In genomic region chr17:7218166-7218565, GRCh38 we compare ENCODE assay signal across 11 cellular contexts. TPM values are rescaled to one million over a fixed set of nuclear protein-coding genes. Genes with fewer than 3 reads are reported as not detected.
DNase-seq lines count a peak whose midpoint lies in the region; ATAC-seq, FAIRE-seq and TF ChIP-seq lines count a peak whose summit lies in the region.
"Had no signal": no experiment of that assay in that cellular context is flagged by ENCODE, and none has a peak within 500 bp of the region (broad histone marks: within the 10 kb centered on the region; RNA-seq: fewer than 3 reads in every experiment).

No MANE protein-coding gene starts in this region.

- H3K79me2 ChIP-seq in OCI-LY7 (ENCODE audit: insufficient read depth, low read depth, low read length): peaks cover 19% of the 10 kb centered on the region
- H3K79me2 ChIP-seq in osteoblast (ENCODE audit: insufficient read depth, low read length): peaks cover 64% of the 10 kb centered on the region

- peak overlapping the region; percentile 75 for H3K4me3 ChIP-seq in OCI-LY7 (ENCODE audit: low read depth, low read length, poor library complexity, severe bottlenecking)
- H3K4me3 ChIP-seq in epithelial cell of esophagus (ENCODE audit: low read length): peak overlapping the region; percentile 42
- H3K4me3 ChIP-seq in osteoblast (ENCODE audit: insufficient read depth, low read length): peak overlapping the region; percentile 71

- H3K27ac ChIP-seq in CD4-positive, alpha-beta T cell (ENCODE audit: low read depth, low read length): peak overlapping the region; percentile 33
- H3K27ac ChIP-seq in OCI-LY7 (ENCODE audit: low read depth, low read length, poor library complexity, severe bottlenecking) (peak overlapping the region; percentile 71), osteoblast (ENCODE audit: low read depth, low read length) (peak overlapping the region; percentile 51)
- H3K27ac ChIP-seq: neutrophil had no signal

- H3K4me2 ChIP-seq in OCI-LY7 (ENCODE audit: low read length) (peak overlapping the region; percentile 91), osteoblast (ENCODE audit: insufficient read depth, low read length) (peak overlapping the region; percentile 87)

- no peaks in the 10 kb centered on the region for H3K9me3 ChIP-seq in CD4-positive, alpha-beta T cell (ENCODE audit: control insufficient read depth, low read length)
- H3K9me3 ChIP-seq in OCI-LY7 (ENCODE audit: low read length): no peaks in the 10 kb centered on the region
- no peaks in the 10 kb centered on the region for H3K9me3 ChIP-seq in osteoblast (ENCODE audit: low read depth, low read length)
- H3K9me3 ChIP-seq: neutrophil had no signal

- H3K36me3 Mint-ChIP-seq in CD4-positive, alpha-beta T cell (ENCODE audit: low read depth): peaks cover 5% of the 10 kb centered on the region

- H4K20me1 ChIP-seq in OCI-LY7 (ENCODE audit: insufficient read depth, low read length) (no peaks in the 10 kb centered on the region), osteoblast (ENCODE audit: insufficient read depth, low read length) (peaks cover 61% of the 10 kb centered on the region)

- no peak for TF ChIP-seq CTCF in CD4-positive, alpha-beta T cell (IDR thresholded peaks at IDR 0.05)
- TF ChIP-seq CTCF in OCI-LY7 (conservative IDR thresholded peaks at IDR 0.05; ENCODE audit: low read length): no peak
- no peak for TF ChIP-seq CTCF in epithelial cell of esophagus (IDR thresholded peaks at IDR 0.05; ENCODE audit: insufficient read depth, low read depth, low read length, missing control alignments)
- TF ChIP-seq CTCF in osteoblast (IDR thresholded peaks at IDR 0.05; ENCODE audit: extremely low read depth, low read depth, low read length): no peak

- BruUV-seq in OCI-LY7 (replicated peaks; lab: Mats Ljungman, UMichigan): no TSS peak

- no peaks in the 10 kb centered on the region for H3K9me3 Mint-ChIP-seq in CD4-positive, alpha-beta T cell

- intact Hi-C loops in CD4-positive, alpha-beta T cell (cut with DNase I, micrococcal nuclease): loop anchor here in 1 of 2 experiments (5.0 kb wide), 1 partner anchor 34 kb away; the partner anchor contains the start of genes CTDNEP1 and ELP5
- intact Hi-C loops in OCI-LY7 (cut with micrococcal nuclease; ENCODE audit: unreplicated experiment): no loop called here

- ATAC-seq in CD4-positive, alpha-beta T cell (ENCODE audit: poor library complexity): no peak
- no peak for ATAC-seq in HG03571 (IDR thresholded peaks at IDR 0.05; ENCODE audit: unreplicated experiment)

- H2AFZ ChIP-seq in OCI-LY7 (ENCODE audit: low read length) (peak overlapping the region; percentile 17; the same call in 1 of the 2 replicates), osteoblast (ENCODE audit: low read length) (peak overlapping the region; percentile 88)

- FAIRE-seq in RCC 7860 (lab: Jason Lieb, UNC): no peak

- peak overlapping the region; percentile 73 for H3K27ac Mint-ChIP-seq in CD4-positive, alpha-beta T cell

- H3K27me3 Mint-ChIP-seq in CD4-positive, alpha-beta T cell: no peaks in the 10 kb centered on the region

- peak overlapping the region; percentile 95 for H3K4me3 Mint-ChIP-seq in CD4-positive, alpha-beta T cell

- CTCF ChIA-PET in CD4-positive, alpha-beta T cell (lab: Charles Lee): no interaction called here
- CTCF ChIA-PET in OCI-LY7 (lab: Charles Lee; ENCODE audit: unreplicated experiment): no interaction called here

- H3K36me3 ChIP-seq in OCI-LY7 (ENCODE audit: insufficient read depth, low read length) (peaks cover 25% of the 10 kb centered on the region; the same call in 1 of the 2 replicates), osteoblast (ENCODE audit: insufficient read depth, low read length) (peaks cover 26% of the 10 kb centered on the region)

- H3K27me3 ChIP-seq in CD4-positive, alpha-beta T cell (ENCODE audit: control insufficient read depth, insufficient read depth, low read length): no peaks in the 10 kb centered on the region
- H3K27me3 ChIP-seq in osteoblast (ENCODE audit: insufficient read depth, low read length): no peaks in the 10 kb centered on the region

- peaks cover 64% of the 10 kb centered on the region for H3K4me1 ChIP-seq in OCI-LY7 (ENCODE audit: insufficient read depth, low read length, poor library complexity, severe bottlenecking)
- H3K4me1 ChIP-seq in osteoblast (ENCODE audit: insufficient read depth, low read length): peaks cover 59% of the 10 kb centered on the region

- peaks cover 72% of the 10 kb centered on the region for H3K4me1 Mint-ChIP-seq in CD4-positive, alpha-beta T cell (ENCODE audit: low read depth)

- no peak for DNase-seq in CD4-positive, alpha-beta T cell
- DNase-seq in OCI-LY7 (ENCODE audit: low spot score): no peak
- no peak for DNase-seq in epithelial cell of esophagus (ENCODE audit: low read depth)
- no peak for DNase-seq in osteoblast (ENCODE audit: insufficient read length, low spot score, missing footprints)
- no peak for DNase-seq in RCC 7860 (ENCODE audit: low spot score)
- no peak for DNase-seq in activated CD8-positive, alpha-beta memory T cell treated with anti-CD3 and anti-CD28 coated beads, Interleukin-2, amount 50 U/mL, for 48 hours
- DNase-seq in T1000 (lab: John Stamatoyannopoulos, UW): no peak
- DNase-seq: NCI-H1048, T-helper 9 cell had no signal

- H3K9me2 ChIP-seq in OCI-LY7 (ENCODE audit: insufficient read depth, low read length): no peaks in the 10 kb centered on the region

- POLR2A ChIA-PET in CD4-positive, alpha-beta T cell (lab: Charles Lee): interaction anchor here (13.1 kb wide), 1 partner anchor 20 kb away, joined by 234 read pairs; the partner anchor contains the start of genes DVL2, GABARAP and PHF23
- POLR2A ChIA-PET in OCI-LY7 (lab: Charles Lee): no interaction called here

RNA-seq across cellular contexts. Expression of gene DLG4, which starts 1.5 kb away (rescaled TPM):
- 10 to 100 TPM; 10.2 to 11.0 TPM for total RNA-seq in CD4-positive, alpha-beta T cell
- total RNA-seq in OCI-LY7 (2014; rRNA removed; shearing (Covaris generic)): 9.0 and 15.4 TPM in 2 replicates
- total RNA-seq in OCI-LY7 (2022) (27.3 and 30.2 TPM in 2 replicates), osteoblast (10.1 and 11.8 TPM in 2 replicates)

RNA-seq across cellular contexts. Expression of gene ACADVL, which starts 1.6 kb away (rescaled TPM):
- 100 to 1,000 TPM; 237 to 257 TPM for total RNA-seq in CD4-positive, alpha-beta T cell
- total RNA-seq in OCI-LY7 (2014; rRNA removed; shearing (Covaris generic)): 226 and 297 TPM in 2 replicates
- total RNA-seq in OCI-LY7 (2022) (204 and 238 TPM in 2 replicates), osteoblast (162 and 163 TPM in 2 replicates)

RNA-seq across cellular contexts. Expression of gene DVL2, which starts 16.2 kb away (rescaled TPM):
- total RNA-seq in CD4-positive, alpha-beta T cell: 10 to 100 TPM; 40.9 to 41.3 TPM
- 84.3 and 98.8 TPM in 2 replicates for total RNA-seq in OCI-LY7 (2014; rRNA removed; shearing (Covaris generic))
- 99.9 and 100 TPM in 2 replicates for total RNA-seq in OCI-LY7 (2022)
- total RNA-seq in osteoblast: 106 and 123 TPM in 2 replicates

RNA-seq across cellular contexts. Expression of gene PHF23, which starts 21.1 kb away (rescaled TPM):
- 1 to 10 TPM; 4.5 to 5.1 TPM for total RNA-seq in CD4-positive, alpha-beta T cell
- 47.7 and 50.8 TPM in 2 replicates for total RNA-seq in OCI-LY7 (2014; rRNA removed; shearing (Covaris generic))
- total RNA-seq in OCI-LY7 (2022) (36.5 and 43.3 TPM in 2 replicates), osteoblast (53.2 and 55.4 TPM in 2 replicates)

RNA-seq across cellular contexts. Expression of gene GABARAP, which starts 24.1 kb away (rescaled TPM):
- total RNA-seq in CD4-positive, alpha-beta T cell: 100 to 1,000 TPM; 182 to 195 TPM
- total RNA-seq in OCI-LY7 (2014; rRNA removed; shearing (Covaris generic)): 106 and 128 TPM in 2 replicates
- 199 and 207 TPM in 2 replicates for total RNA-seq in OCI-LY7 (2022)
- total RNA-seq in osteoblast: 396 and 422 TPM in 2 replicates
